ENCODE assay signal across 8 cellular contexts in the genomic region with DNA sequence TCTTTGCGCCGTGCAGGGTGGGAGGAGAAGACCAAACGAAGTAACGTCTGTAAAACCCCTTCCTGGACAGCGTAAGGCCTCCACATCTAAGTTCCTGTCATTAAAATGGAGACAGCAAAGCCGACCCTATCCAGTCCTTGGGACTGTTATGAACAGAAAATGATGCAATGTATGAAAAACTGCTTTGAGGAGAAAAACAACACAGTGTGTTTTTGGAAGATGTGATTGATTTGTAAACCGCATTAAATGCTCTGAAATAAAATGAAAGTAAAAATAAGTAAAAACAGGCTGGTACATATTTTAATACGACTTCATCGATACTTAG. TPM values are rescaled to one million over a fixed set of nuclear protein-coding genes. Genes with fewer than 3 reads are reported as not detected.
DNase-seq lines count a peak whose midpoint lies in the region; ATAC-seq and TF ChIP-seq lines count a peak whose summit lies in the region.

No MANE protein-coding gene starts in this region.

- H3K36me3 ChIP-seq in GM23338 (ENCODE audit: insufficient read depth): 0 out of 2 replicates have a peak, but pooled peaks cover 10% of the 10 kb centered on the region
- peaks cover 0 to 12% (median 3%) of the 10 kb centered on the region in 4 donors for H3K36me3 ChIP-seq in esophagus muscularis mucosa
- peaks cover 6% of the 10 kb centered on the region for H3K36me3 ChIP-seq in skeletal muscle satellite cell (ENCODE audit: insufficient read depth, low read length)

- H3K27ac ChIP-seq in GM23338 (ENCODE audit: low read depth): no peak overlapping the region
- H3K27ac ChIP-seq in esophagus muscularis mucosa (replicated peaks in 1 of 4): peak overlapping the region; percentile 82 to 90 (median 86)

- H3K4me3 ChIP-seq in GM23338 (peak overlapping the region; percentile 98), esophagus muscularis mucosa (peak overlapping the region; percentile 73 to 98 (median 96)), skeletal muscle satellite cell (ENCODE audit: low read length) (peak overlapping the region; percentile 97)

- H3K4me1 ChIP-seq in GM23338 (ENCODE audit: insufficient read depth) (peaks cover 24% of the 10 kb centered on the region), esophagus muscularis mucosa (peaks cover 20 to 35% (median 31%) of the 10 kb centered on the region in 4 donors), skeletal muscle satellite cell (ENCODE audit: control insufficient read depth, insufficient read depth, low read length) (peaks cover 29% of the 10 kb centered on the region)

- H3K27ac Mint-ChIP-seq in GM23338: peak overlapping the region; percentile 85; the same call in 1 of the 2 replicates

- H3K27me3 Mint-ChIP-seq in GM23338 (ENCODE audit: insufficient read depth, low read depth, poor library complexity): peaks cover 3% of the 10 kb centered on the region

- H3K9me3 Mint-ChIP-seq in GM23338: peaks cover 20% of the 10 kb centered on the region

- H3K4me2 ChIP-seq in GM23338 (peak overlapping the region; percentile 98; the same call in 1 of the 2 replicates), skeletal muscle satellite cell (ENCODE audit: low read length) (peak overlapping the region; percentile 97)

- H3K4me1 Mint-ChIP-seq in GM23338: peaks cover 22% of the 10 kb centered on the region

- no peak for TF ChIP-seq EP300 in esophagus muscularis mucosa (IDR thresholded peaks at IDR 0.05)

- TF ChIP-seq CTCF in GM23338 (conservative IDR thresholded peaks at IDR 0.05; ENCODE audit: low read depth in 2 of 2): no peak
- TF ChIP-seq CTCF in esophagus muscularis mucosa (IDR thresholded peaks at IDR 0.05): no peak

- ATAC-seq in GM23338: no peak

- H3K9me2 ChIP-seq in GM23338 (ENCODE audit: insufficient read depth): peaks cover 9% of the 10 kb centered on the region; the same call in 1 of the 2 replicates

- peaks cover 36% of the 10 kb centered on the region for H4K20me1 ChIP-seq in GM23338 (replicated peaks; ENCODE audit: insufficient read depth)

- TF ChIP-seq POLR2A in esophagus muscularis mucosa (IDR thresholded peaks at IDR 0.05; ENCODE audit: low read depth): no peak

- H3K27me3 ChIP-seq in GM23338 (ENCODE audit: insufficient read depth): no peaks in the 10 kb centered on the region
- H3K27me3 ChIP-seq in esophagus muscularis mucosa: peaks cover 0 to 4% (median 0%) of the 10 kb centered on the region in 4 donors
- no peaks in the 10 kb centered on the region for H3K27me3 ChIP-seq in skeletal muscle satellite cell (ENCODE audit: control insufficient read depth, insufficient read depth, low read length)

- peaks cover 13% of the 10 kb centered on the region; the same call in 2 of the 3 replicates for H3K36me3 Mint-ChIP-seq in GM23338 (ENCODE audit: low read depth)

- peak overlapping the region; percentile 89 for H3K9ac ChIP-seq in skeletal muscle satellite cell (ENCODE audit: low read depth, low read length)

- no peak overlapping the region for H2AFZ ChIP-seq in GM23338

- H3K79me2 ChIP-seq in GM23338 (replicated peaks; ENCODE audit: insufficient read depth): peaks cover 39% of the 10 kb centered on the region

- WGBS in esophagus muscularis mucosa: 60% methylated on average over 9 of the region's 9 CpGs

- intact Hi-C loops in esophagus muscularis mucosa (cut with DNase I): no loop called here

- H3F3A ChIP-seq in GM23338 (replicated peaks; ENCODE audit: low read depth): no peaks in the 10 kb centered on the region

- DNase-seq in GM23338 (ENCODE audit: low spot score) (no peak), SIG-M5 (lab: John Stamatoyannopoulos, UW) (peak; percentile 21), esophagus muscularis mucosa (ENCODE audit: extremely low spot score) (no peak), DMS114 treated with DMSO at 0.1 percent for 48 hours (lab: John Stamatoyannopoulos, UW; ENCODE audit: unreplicated experiment) (no peak), NCI-H128 (lab: John Stamatoyannopoulos, UW; ENCODE audit: unreplicated experiment) (no peak), GOT3 (lab: John Stamatoyannopoulos, UW) (no peak)
- DNase-seq in effector CD8-positive, alpha-beta T cell (lab: John Stamatoyannopoulos, UW): no peak

- H3K4me3 Mint-ChIP-seq in GM23338: peak overlapping the region; percentile 94

- H3K9me3 ChIP-seq in esophagus muscularis mucosa (no peaks in the 10 kb centered on the region), skeletal muscle satellite cell (replicated peaks; ENCODE audit: low read length) (no peaks in the 10 kb centered on the region)

TF ChIP-seq in GM23338, 12 proteins besides CTCF, POLR2A, EP300 and RAD21 (continues in another document):
- TF ChIP-seq EZH2phosphoT487 (IDR thresholded peaks at IDR 0.05; ENCODE audit: unreplicated experiment) (no peak), REST (IDR thresholded peaks at IDR 0.05; ENCODE audit: unreplicated experiment) (no peak), JUNB (IDR thresholded peaks at IDR 0.05; ENCODE audit: unreplicated experiment) (no peak), STAT1 (IDR thresholded peaks at IDR 0.05; ENCODE audit: unreplicated experiment) (no peak), ZNF114 (CRISPR knock-in tag; IDR thresholded peaks at IDR 0.05) (no peak), CREB1 (CRISPR knock-in tag; IDR thresholded peaks at IDR 0.05; ENCODE audit: low read depth) (no peak), ZNF331 (CRISPR knock-in tag; IDR thresholded peaks at IDR 0.05; ENCODE audit: low read depth) (no peak)

RNA-seq across cellular contexts. Expression of gene URB1, which starts 0.8 kb away (rescaled TPM):
- 42.2 and 44.1 TPM in 2 replicates for total RNA-seq in GM23338 (2014; rRNA removed; shearing (Covaris generic))
- 6.8 and 7.7 TPM in 2 replicates for polyA plus RNA-seq in GM23338 (2016; fragmentation: Nextera tagmentation; extraction: Ambion mirVana)
- total RNA-seq in esophagus muscularis mucosa: 10 to 100 TPM; 14.1 to 31.0 (median 22.4) TPM
- total RNA-seq in skeletal muscle satellite cell (2012; rRNA removed): 29.5 and 34.0 TPM in 2 replicates

RNA-seq across cellular contexts. Expression of gene EVA1C, which starts 18.9 kb away (rescaled TPM):
- total RNA-seq in GM23338 (2014; rRNA removed; shearing (Covaris generic)): 3.8 and 6.9 TPM in 2 replicates
- 3.9 and 4.6 TPM in 2 replicates for polyA plus RNA-seq in GM23338 (2016; fragmentation: Nextera tagmentation; extraction: Ambion mirVana)
- 10 to 100 TPM; 49.8 to 86.6 (median 64.6) TPM for total RNA-seq in esophagus muscularis mucosa
- 5.9 and 7.6 TPM in 2 replicates for total RNA-seq in skeletal muscle satellite cell (2012; rRNA removed)
